ENCODE assay signal across 23 cellular contexts in genomic region chr2:20432714-20433113, GRCh38. TPM values are rescaled to one million over a fixed set of nuclear protein-coding genes. Genes with fewer than 3 reads are reported as not detected.
A peak's percentile ranks its signal among the peaks of the same experiment; 100 is the strongest.
DNase-seq lines count a peak whose midpoint lies in the region; ATAC-seq and TF ChIP-seq lines count a peak whose summit lies in the region.
"Had no signal": no experiment of that assay in that cellular context is flagged by ENCODE, and none has a peak within 500 bp of the region (broad histone marks: within the 10 kb centered on the region; RNA-seq: fewer than 3 reads in every experiment).

No MANE protein-coding gene starts in this region.

- TF ChIP-seq CTCF in psoas muscle (IDR thresholded peaks at IDR 0.05) = no peak

- no peaks in the 10 kb centered on the region for H3K27me3 ChIP-seq in psoas muscle (ENCODE audit: insufficient read depth in 3 of 3, low read length in 2 of 3)
- H3K27me3 ChIP-seq: BLaER1 had no signal

- no peak overlapping the region for H3K27ac ChIP-seq in psoas muscle
- H3K27ac ChIP-seq: 22Rv1, BLaER1 had no signal

- peaks cover 22% of the 10 kb centered on the region for H3K4me1 ChIP-seq in psoas muscle
- H3K4me1 ChIP-seq: BLaER1, Caco-2 had no signal

- no peaks in the 10 kb centered on the region for H3K36me3 Mint-ChIP-seq in activated CD8-positive, alpha-beta memory T cell treated with anti-CD3 and anti-CD28 coated beads, Interleukin-2, amount 10 ng/mL, durations not matched to agents 7 days and 5 days
- H3K36me3 Mint-ChIP-seq: CD4-positive, alpha-beta memory T cell had no signal

- DNase-seq in activated CD8-positive, alpha-beta memory T cell treated with anti-CD3 and anti-CD28 coated beads, Interleukin-2, amount 10 ng/mL, durations not matched to agents 7 days and 5 days = peak; percentile 4
- DNase-seq in activated CD8-positive, alpha-beta memory T cell treated with anti-CD3 and anti-CD28 coated beads, Interleukin-2, amount 50 U/mL, for 4 hours = no peak
- DNase-seq in left lobe of liver (ENCODE audit: low spot score) (peak; percentile 76), psoas muscle (no peak), ureter (ENCODE audit: low spot score) (peak; percentile 23), midbrain (lab: John Stamatoyannopoulos, UW) (no peak)
- DNase-seq: ACHN; Caco-2; CD4-positive, alpha-beta memory T cell; DMS 273 treated with DMSO at 0.1 percent for 48 hours; DMS79 treated with DMSO at 0.1 percent for 48 hours; GOT3; HCEC 1CT; Kasumi-1; NCI-H1417; NCI-H187; NCI-H446 treated with DMSO at 0.1 percent for 48 hours; NCI-H526 treated with DMSO at 0.1 percent for 48 hours had no signal

- H3K4me3 Mint-ChIP-seq in activated CD8-positive, alpha-beta memory T cell treated with anti-CD3 and anti-CD28 coated beads, Interleukin-2, amount 10 ng/mL, durations not matched to agents 7 days and 5 days = no peak overlapping the region
- H3K4me3 Mint-ChIP-seq: CD4-positive, alpha-beta memory T cell had no signal

- no peak for ATAC-seq in activated CD8-positive, alpha-beta memory T cell treated with anti-CD3 and anti-CD28 coated beads, Interleukin-2, amount 10 ng/mL, durations not matched to agents 7 days and 5 days
- ATAC-seq in left lobe of liver (peak; percentile 83), psoas muscle (peak in 3 of 4 donors; percentile 68 to 71 (median 68)), HG02678 (IDR thresholded peaks at IDR 0.05; ENCODE audit: unreplicated experiment) (no peak), GM21786 (IDR thresholded peaks at IDR 0.05; ENCODE audit: unreplicated experiment) (no peak)
- ATAC-seq: Right ventricle myocardium inferior had no signal

- intact Hi-C loops in psoas muscle (cut with DNase I) = loop anchor here in 1 of 2 donors (10.0 kb wide), 1 partner anchor 532 kb away; no protein-coding TSS in a partner anchor

- H3K4me3 ChIP-seq in psoas muscle = no peak overlapping the region
- H3K4me3 ChIP-seq: BLaER1 had no signal

- CTCF ChIA-PET in activated CD8-positive, alpha-beta memory T cell treated with anti-CD3 and anti-CD28 coated beads, Interleukin-2, amount 10 ng/mL, durations not matched to agents 7 days and 5 days (lab: Charles Lee) = interaction anchor here (0.7 to 3.0 kb wide), 6 partner anchors 8 to 209 kb away, joined by 3 to 13 read pairs (median 3); partner anchors contain the start of gene RHOB

- H3K36me3 ChIP-seq in psoas muscle (ENCODE audit: insufficient read depth in 1 of 2, low read depth in 1 of 2) = no peaks in the 10 kb centered on the region
- H3K36me3 ChIP-seq: BLaER1 had no signal

- peaks cover 42% of the 10 kb centered on the region for H3K27me3 Mint-ChIP-seq in activated CD8-positive, alpha-beta memory T cell treated with anti-CD3 and anti-CD28 coated beads, Interleukin-2, amount 10 ng/mL, durations not matched to agents 7 days and 5 days

- no peaks in the 10 kb centered on the region for H3K9me3 ChIP-seq in psoas muscle
- H3K9me3 ChIP-seq: BLaER1, Caco-2 had no signal

- H3K9me3 Mint-ChIP-seq in activated CD8-positive, alpha-beta memory T cell treated with anti-CD3 and anti-CD28 coated beads, Interleukin-2, amount 10 ng/mL, durations not matched to agents 7 days and 5 days (ENCODE audit: low read depth) = no peaks in the 10 kb centered on the region
- H3K9me3 Mint-ChIP-seq: CD4-positive, alpha-beta memory T cell had no signal

- H3K27ac Mint-ChIP-seq in activated CD8-positive, alpha-beta memory T cell treated with anti-CD3 and anti-CD28 coated beads, Interleukin-2, amount 10 ng/mL, durations not matched to agents 7 days and 5 days = no peak overlapping the region
- H3K27ac Mint-ChIP-seq: CD4-positive, alpha-beta memory T cell had no signal

- WGBS in psoas muscle, 3 donors = 66 to 79% (median 77%) methylated on average over 5 of the region's 5 CpGs

- peaks cover 21% of the 10 kb centered on the region for H3K4me1 Mint-ChIP-seq in activated CD8-positive, alpha-beta memory T cell treated with anti-CD3 and anti-CD28 coated beads, Interleukin-2, amount 10 ng/mL, durations not matched to agents 7 days and 5 days

RNA-seq across cellular contexts. Expression of gene RHOB, which starts 14.2 kb away (rescaled TPM):
- 10 to 100 TPM in 1 of 2 experiments, 1 to 10 TPM in 1; 9.1 to 36.4 TPM for total RNA-seq in activated CD8-positive, alpha-beta memory T cell treated with anti-CD3 and anti-CD28 coated beads, Interleukin-2, amount 10 ng/mL, durations not matched to agents 7 days and 5 days
- total RNA-seq in left lobe of liver = 250 TPM
- total RNA-seq in psoas muscle = 100 to 1,000 TPM; 111 to 370 (median 154) TPM
- 100 to 1,000 TPM; 120 to 669 (median 345) TPM for polyA plus RNA-seq in psoas muscle
- 304 TPM for total RNA-seq in ureter

Comparison
In these comparisons a context has a peak if more than half of its experiments do, and no peak if none do; other contexts are left out.
1. DNase-seq: peak in activated CD8-positive, alpha-beta memory T cell treated with anti-CD3 and anti-CD28 coated beads, Interleukin-2, amount 10 ng/mL, durations not matched to agents 7 days and 5 days (single experiment), left lobe of liver (single experiment) and ureter (single experiment); none in activated CD8-positive, alpha-beta memory T cell treated with anti-CD3 and anti-CD28 coated beads, Interleukin-2, amount 50 U/mL, for 4 hours (single experiment), psoas muscle (0 of 2) and midbrain (single experiment).
2. ATAC-seq: peak in left lobe of liver (single experiment) and psoas muscle (3 of 4); none in activated CD8-positive, alpha-beta memory T cell treated with anti-CD3 and anti-CD28 coated beads, Interleukin-2, amount 10 ng/mL, durations not matched to agents 7 days and 5 days (single experiment), HG02678 (single experiment) and GM21786 (single experiment).